In genomic region chr11:128474036-128474874, GRCh38 we compare ENCODE assay signal across 9 cellular contexts.
A peak's percentile ranks its signal among the peaks of the same experiment; 100 is the strongest.
DNase-seq lines count a peak whose midpoint lies in the region; ATAC-seq and TF ChIP-seq lines count a peak whose summit lies in the region.
"Had no signal": no experiment of that assay in that cellular context is flagged by ENCODE, and none has a peak within 500 bp of the region (broad histone marks: within the 10 kb centered on the region; RNA-seq: fewer than 3 reads in every experiment).

No MANE protein-coding gene starts in this region.

- ATAC-seq in SK-N-SH treated with all-trans-retinoic acid at 6 μM for 48 hours = no peak; the same call in 1 of the 3 replicates
- ATAC-seq in activated T-helper 17 cell treated with anti-CD3 and anti-CD28 coated beads, Interleukin-2, amount 50 U/mL, for 72 hours (replicated peaks) = no peak
- no peak for ATAC-seq in stimulated activated naive B cell treated with anti-CD40 and anti-IgM and Interleukin-4, amounts not matched to agents 10 μg/mL and 1 μg/mL and 100 μg/mL, for 72 hours (replicated peaks)
- ATAC-seq in HG02571 (IDR thresholded peaks at IDR 0.05; ENCODE audit: unreplicated experiment) = no peak

- CTCF ChIA-PET in SK-N-SH (lab: Yijun Ruan, JAX) = interaction anchor here (1.2 to 1.6 kb wide), 4 partner anchors 8 to 184 kb away, joined by 3 to 5 read pairs (median 4); no protein-coding TSS in a partner anchor

- WGBS in SK-N-SH (ENCODE audit: low lambda C conversion rate) = 88% methylated on average over 8 of the region's 8 CpGs

- no peaks in the 10 kb centered on the region for H4K20me1 ChIP-seq in SK-N-SH (ENCODE audit: insufficient read depth)

- H3K9ac ChIP-seq in SK-N-SH = peak overlapping the region; percentile 6; the same call in 1 of the 2 replicates

- peak overlapping the region in 1 of 2 experiments; percentile 99; a peak in 2 of 4 replicates for H3K27ac ChIP-seq in SK-N-SH (ENCODE audit: low read depth in 2 of 2, low read length in 1 of 2)
- H3K27ac ChIP-seq in layer of hippocampus (ENCODE audit: low read depth, low read length) = peak overlapping the region; percentile 15

- peaks cover 18 to 23% of the 10 kb centered on the region in 2 experiments for H3K4me1 ChIP-seq in SK-N-SH (ENCODE audit: control insufficient read depth in 1 of 2, insufficient read depth in 2 of 2, low read depth in 1 of 2, low read length in 1 of 2)

- peaks cover 98% of the 10 kb centered on the region for H3K79me2 ChIP-seq in SK-N-SH (ENCODE audit: insufficient read depth)

- no peak for TF ChIP-seq RAD21 in SK-N-SH (IDR thresholded peaks at IDR 0.05; ENCODE audit: low read length)

- no peak overlapping the region for H2AFZ ChIP-seq in SK-N-SH (ENCODE audit: low read depth)

- no peaks in the 10 kb centered on the region for H3K9me3 Mint-ChIP-seq in activated T-helper 17 cell treated with anti-CD3 and anti-CD28 coated beads, Interleukin-2, amount 50 U/mL, for 72 hours
- H3K9me3 Mint-ChIP-seq in stimulated activated naive B cell treated with anti-CD40 and anti-IgM and Interleukin-4, amounts not matched to agents 10 μg/mL and 1 μg/mL and 100 μg/mL, for 72 hours = peaks cover 0 to 1% of the 10 kb centered on the region in 2 donors

- peak overlapping the region; percentile 99 for H3K4me3 Mint-ChIP-seq in activated T-helper 17 cell treated with anti-CD3 and anti-CD28 coated beads, Interleukin-2, amount 50 U/mL, for 72 hours
- H3K4me3 Mint-ChIP-seq in stimulated activated naive B cell treated with anti-CD40 and anti-IgM and Interleukin-4, amounts not matched to agents 10 μg/mL and 1 μg/mL and 100 μg/mL, for 72 hours = peak overlapping the region; percentile 43 to 60

- H3K4me2 ChIP-seq in SK-N-SH = 0 out of 2 replicates have a peak overlapping the region, but pooled peaks have one; percentile 1

- H3K4me1 Mint-ChIP-seq in activated T-helper 17 cell treated with anti-CD3 and anti-CD28 coated beads, Interleukin-2, amount 50 U/mL, for 72 hours = peaks cover 91% of the 10 kb centered on the region
- peaks cover 80 to 95% of the 10 kb centered on the region in 2 donors for H3K4me1 Mint-ChIP-seq in stimulated activated naive B cell treated with anti-CD40 and anti-IgM and Interleukin-4, amounts not matched to agents 10 μg/mL and 1 μg/mL and 100 μg/mL, for 72 hours

- H3F3A ChIP-seq in SK-N-SH (replicated peaks; ENCODE audit: insufficient read depth) = peaks cover 20% of the 10 kb centered on the region

- no peaks in the 10 kb centered on the region for H3K9me2 ChIP-seq in SK-N-SH

- H3K36me3 Mint-ChIP-seq in activated T-helper 17 cell treated with anti-CD3 and anti-CD28 coated beads, Interleukin-2, amount 50 U/mL, for 72 hours (ENCODE audit: low read depth) = peaks cover 100% of the 10 kb centered on the region
- peaks cover 62 to 84% of the 10 kb centered on the region in 2 donors for H3K36me3 Mint-ChIP-seq in stimulated activated naive B cell treated with anti-CD40 and anti-IgM and Interleukin-4, amounts not matched to agents 10 μg/mL and 1 μg/mL and 100 μg/mL, for 72 hours

- POLR2A ChIA-PET in SK-N-SH (lab: Yijun Ruan, JAX) = no interaction called here

- no peaks in the 10 kb centered on the region for H3K9me3 ChIP-seq in SK-N-SH

- TF ChIP-seq CTCF in SK-N-SH (IDR thresholded peaks at IDR 0.05) = no peak

- no peak overlapping the region for H3K4me3 ChIP-seq in SK-N-SH (ENCODE audit: low read depth in 2 of 2, low read length in 1 of 2)

- peaks cover 46 to 74% of the 10 kb centered on the region in 2 experiments for H3K36me3 ChIP-seq in SK-N-SH (replicated peaks in 1 of 2; ENCODE audit: control insufficient read depth in 1 of 2, insufficient read depth in 2 of 2, low read length in 1 of 2)

- DNase-seq in SK-N-SH (no peak), SKM-1 treated with dmso at 0.1 percent for 144 hours (lab: John Stamatoyannopoulos, UW; ENCODE audit: unreplicated experiment) (no peak), NCI-H2029 (lab: John Stamatoyannopoulos, UW) (no peak)
- no peak for DNase-seq in stimulated activated naive B cell treated with anti-CD40 and anti-IgM and Interleukin-4, amounts not matched to agents 10 μg/mL and 1 μg/mL and 100 μg/mL, for 72 hours
- DNase-seq: NCI-H1105 treated with DMSO at 0.1 percent for 48 hours had no signal

- no peaks in the 10 kb centered on the region for H3K27me3 Mint-ChIP-seq in activated T-helper 17 cell treated with anti-CD3 and anti-CD28 coated beads, Interleukin-2, amount 50 U/mL, for 72 hours
- no peaks in the 10 kb centered on the region for H3K27me3 Mint-ChIP-seq in stimulated activated naive B cell treated with anti-CD40 and anti-IgM and Interleukin-4, amounts not matched to agents 10 μg/mL and 1 μg/mL and 100 μg/mL, for 72 hours

- TF ChIP-seq EP300 in SK-N-SH (IDR thresholded peaks at IDR 0.05; ENCODE audit: borderline replicate concordance in 1 of 2, low read depth in 1 of 2, low read length in 1 of 2) = no peak

- peak overlapping the region; percentile 100 for H3K27ac Mint-ChIP-seq in activated T-helper 17 cell treated with anti-CD3 and anti-CD28 coated beads, Interleukin-2, amount 50 U/mL, for 72 hours
- H3K27ac Mint-ChIP-seq in stimulated activated naive B cell treated with anti-CD40 and anti-IgM and Interleukin-4, amounts not matched to agents 10 μg/mL and 1 μg/mL and 100 μg/mL, for 72 hours = peak overlapping the region; percentile 94

- H3K27me3 ChIP-seq in SK-N-SH (ENCODE audit: insufficient read depth) (no peaks in the 10 kb centered on the region), layer of hippocampus (ENCODE audit: control insufficient read depth, insufficient read depth, low read length) (no peaks in the 10 kb centered on the region)

TF ChIP-seq in SK-N-SH, 30 proteins besides CTCF, POLR2A, EP300 and RAD21 (continues in another document):
- TF ChIP-seq RCOR1 (IDR thresholded peaks at IDR 0.05; ENCODE audit: low read length) (no peak), POLR2AphosphoS5 (IDR thresholded peaks at IDR 0.05; ENCODE audit: low read depth, low read length) (no peak), EZH2phosphoT487 (IDR thresholded peaks at IDR 0.05; ENCODE audit: borderline replicate concordance, low read depth) (no peak), ELF1 (IDR thresholded peaks at IDR 0.05) (no peak), TEAD4 (IDR thresholded peaks at IDR 0.05; ENCODE audit: borderline replicate concordance, insufficient read depth) (no peak), ZBTB33 (IDR thresholded peaks at IDR 0.05; ENCODE audit: borderline replicate concordance, low read depth) (no peak), JUND (IDR thresholded peaks at IDR 0.05) (no peak), USF1 (IDR thresholded peaks at IDR 0.05; ENCODE audit: borderline replicate concordance, low read depth) (no peak)

TF ChIP-seq in SK-N-SH treated with all-trans-retinoic acid at 6 μM for 48 hours, 23 proteins besides CTCF, POLR2A, EP300 and RAD21 (continues in another document):
- TF ChIP-seq SNAI2 (CRISPR knock-in tag; IDR thresholded peaks at IDR 0.05) (no peak), TOX (CRISPR knock-in tag; IDR thresholded peaks at IDR 0.05; ENCODE audit: borderline replicate concordance) (no peak), OSR1 (CRISPR knock-in tag; IDR thresholded peaks at IDR 0.05) (no peak), RARB (CRISPR knock-in tag; IDR thresholded peaks at IDR 0.05) (no peak), POU6F1 (CRISPR knock-in tag; IDR thresholded peaks at IDR 0.05; ENCODE audit: borderline replicate concordance, low read depth) (no peak), ESRRG (CRISPR knock-in tag; IDR thresholded peaks at IDR 0.05) (no peak), TSHZ2 (CRISPR knock-in tag; IDR thresholded peaks at IDR 0.05) (no peak), ZNF70 (CRISPR knock-in tag; IDR thresholded peaks at IDR 0.05) (no peak), CSDC2 (CRISPR knock-in tag; IDR thresholded peaks at IDR 0.05) (no peak), PPARA (CRISPR knock-in tag; IDR thresholded peaks at IDR 0.05; ENCODE audit: borderline replicate concordance) (no peak)
